ENCODE assay signal across 14 cellular contexts in genomic region chr11:64123102-64123434, GRCh38. TPM values are rescaled to one million over a fixed set of nuclear protein-coding genes. Genes with fewer than 3 reads are reported as not detected.
A peak's percentile ranks its signal among the peaks of the same experiment; 100 is the strongest.
DNase-seq lines count a peak whose midpoint lies in the region; ATAC-seq and TF ChIP-seq lines count a peak whose summit lies in the region.
"Had no signal": no experiment of that assay in that cellular context is flagged by ENCODE, and none has a peak within 500 bp of the region (broad histone marks: within the 10 kb centered on the region; RNA-seq: fewer than 3 reads in every experiment).

No MANE protein-coding gene starts in this region.

- H3K36me3 ChIP-seq in stomach (no peaks in the 10 kb centered on the region), SJCRH30 (no peaks in the 10 kb centered on the region; the same call in 1 of the 2 replicates)

- no peaks in the 10 kb centered on the region for H3K27me3 ChIP-seq in stomach
- no peaks in the 10 kb centered on the region for H3K27me3 ChIP-seq in SJCRH30

- H3K36me3 Mint-ChIP-seq in T-cell: no peaks in the 10 kb centered on the region

- no peaks in the 10 kb centered on the region for H3K27me3 Mint-ChIP-seq in T-cell
- H3K27me3 Mint-ChIP-seq: activated CD4-positive, alpha-beta T cell treated with anti-CD3 and anti-CD28 coated beads, Interleukin-2, amount 10 ng/mL, durations not matched to agents 24 days and 14 days had no signal

- TF ChIP-seq EP300 in stomach (IDR thresholded peaks at IDR 0.05): no peak

- TF ChIP-seq POLR2A in stomach (IDR thresholded peaks at IDR 0.05): no peak

- H3K27ac ChIP-seq in stomach: peak overlapping the region in 1 of 5 donors; percentile 56
- H3K27ac ChIP-seq in SJCRH30: no peak overlapping the region
- H3K27ac ChIP-seq: 22Rv1 had no signal

- ATAC-seq in left cardiac atrium (peak; percentile 51 to 72), T-cell (replicated peaks in 1 of 4) (no peak)

- no peak for TF ChIP-seq CTCF in stomach (IDR thresholded peaks at IDR 0.05)

- intact Hi-C loops in left cardiac atrium (cut with DNase I): no loop called here
- intact Hi-C loops in stomach (cut with DNase I; ENCODE audit: low total_unique reads): no loop called here

- H3K4me3 ChIP-seq in stomach (no peak overlapping the region), SJCRH30 (no peak overlapping the region)

- CTCF ChIA-PET in T-cell (lab: Charles Lee): no interaction called here

- H3K27ac Mint-ChIP-seq in T-cell: no peak overlapping the region
- H3K27ac Mint-ChIP-seq: activated CD4-positive, alpha-beta T cell treated with anti-CD3 and anti-CD28 coated beads, Interleukin-2, amount 10 ng/mL, durations not matched to agents 24 days and 14 days; nephron progenitor cell had no signal

- POLR2A ChIA-PET in T-cell (lab: Charles Lee): no interaction called here

- peaks cover 9 to 26% (median 14%) of the 10 kb centered on the region in 4 donors for H3K4me1 ChIP-seq in stomach
- peaks cover 44% of the 10 kb centered on the region for H3K4me1 ChIP-seq in SJCRH30
- H3K4me1 ChIP-seq: Caco-2 had no signal

- no peaks in the 10 kb centered on the region for H3K9me3 Mint-ChIP-seq in T-cell
- H3K9me3 Mint-ChIP-seq: activated CD4-positive, alpha-beta T cell treated with anti-CD3 and anti-CD28 coated beads, Interleukin-2, amount 10 ng/mL, durations not matched to agents 24 days and 14 days; nephron progenitor cell had no signal

- 20 to 51% (median 28%) methylated on average over 15 to 16 of the region's 16 CpGs for WGBS in stomach, 5 donors

- no peak overlapping the region for H3K4me3 Mint-ChIP-seq in T-cell
- H3K4me3 Mint-ChIP-seq: activated CD4-positive, alpha-beta T cell treated with anti-CD3 and anti-CD28 coated beads, Interleukin-2, amount 10 ng/mL, durations not matched to agents 24 days and 14 days; nephron progenitor cell had no signal

- DNase-seq in DMS 273 (lab: John Stamatoyannopoulos, UW; ENCODE audit: unreplicated experiment) (peak; percentile 63), DMS 273 treated with DMSO at 0.1 percent for 48 hours (lab: John Stamatoyannopoulos, UW) (no peak), NCI-H345 treated with DMSO at 0.1 percent for 48 hours (lab: John Stamatoyannopoulos, UW; ENCODE audit: unreplicated experiment) (peak; percentile 32), left cardiac atrium (peak; percentile 56), stomach (peak; percentile 79), T-cell (no peak), SJCRH30 (no peak), activated gamma-delta T cell treated with Interleukin-2 at 50 U/mL for 16 hours (no peak)
- DNase-seq: activated CD4-positive, alpha-beta T cell treated with anti-CD3 and anti-CD28 coated beads, Interleukin-2, amount 10 ng/mL, durations not matched to agents 24 days and 14 days; Caco-2; kidney glomerular epithelial cell; nephron progenitor cell; OCI-M1 had no signal

- no peaks in the 10 kb centered on the region for H3K9me3 ChIP-seq in stomach
- H3K9me3 ChIP-seq in SJCRH30 (replicated peaks): no peaks in the 10 kb centered on the region
- H3K9me3 ChIP-seq: Caco-2 had no signal

- H3K4me1 Mint-ChIP-seq in T-cell: peaks cover 4 to 15% (median 5%) of the 10 kb centered on the region in 3 donors

RNA-seq across cellular contexts. Expression of gene MACROD1, which starts 42.8 kb away (rescaled TPM):
- total RNA-seq in left cardiac atrium (10 to 100 TPM; 37.9 to 48.0 TPM), stomach (10 to 100 TPM; 18.0 to 52.1 (median 41.2) TPM), T-cell (10 to 100 TPM in 3 of 5 donors, 1 to 10 TPM in 2; 6.0 to 14.8 (median 10.4) TPM)
- polyA plus RNA-seq in stomach: 100 to 1,000 TPM in 2 of 3 donors, 10 to 100 TPM in 1; 59.1 to 283 (median 156) TPM
- total RNA-seq in SJCRH30 (2014; rRNA removed; shearing (Covaris generic)): 25.6 and 26.3 TPM in 2 replicates

Comparison
In these comparisons a context has a peak if more than half of its experiments do, and no peak if none do; other contexts are left out.
1. DNase-seq: peak in DMS 273 (single experiment), NCI-H345 treated with DMSO at 0.1 percent for 48 hours (single experiment), left cardiac atrium (single experiment) and stomach (single experiment); none in DMS 273 treated with DMSO at 0.1 percent for 48 hours (single experiment), T-cell (0 of 34), SJCRH30 (0 of 2) and activated gamma-delta T cell treated with Interleukin-2 at 50 U/mL for 16 hours (single experiment).
2. ATAC-seq: peak in left cardiac atrium (2 of 2); none in T-cell (0 of 4).